ENCODE assay signal across 8 cellular contexts in genomic region chr5:52799983-52800393, GRCh38. TPM values are rescaled to one million over a fixed set of nuclear protein-coding genes. Genes with fewer than 3 reads are reported as not detected.
DNase-seq lines count a peak whose midpoint lies in the region; ATAC-seq, FAIRE-seq and TF ChIP-seq lines count a peak whose summit lies in the region.

No MANE protein-coding gene starts in this region.

- H3K27me3 ChIP-seq in SJSA1 (replicated peaks) (no peaks in the 10 kb centered on the region), neutrophil (no peaks in the 10 kb centered on the region)

- peak; percentile 96 for DNase-seq in NAMALWA (ENCODE audit: low spot score)
- DNase-seq in SJSA1 (ENCODE audit: low read depth in 1 of 2, low spot score in 2 of 2): peak; percentile 95 to 96
- peak; percentile 95 for DNase-seq in activated naive CD4-positive, alpha-beta T cell treated with anti-CD3 and anti-CD28 coated beads for 36 hours
- peak; percentile 66 to 72 for DNase-seq in frontal cortex (ENCODE audit: low spot score in 2 of 2)
- peak; percentile 57 to 96 (median 91) for DNase-seq in substantia nigra (lab: John Stamatoyannopoulos, UW)

- no peak for TF ChIP-seq CTCF in neutrophil (IDR thresholded peaks at IDR 0.05)

- no peaks in the 10 kb centered on the region for H3K9me3 Mint-ChIP-seq in activated naive CD4-positive, alpha-beta T cell treated with anti-CD3 and anti-CD28 coated beads for 36 hours

- H3K36me3 Mint-ChIP-seq in activated naive CD4-positive, alpha-beta T cell treated with anti-CD3 and anti-CD28 coated beads for 36 hours (ENCODE audit: low read depth): peaks cover 32% of the 10 kb centered on the region

- H3K27ac ChIP-seq in SJSA1: peak overlapping the region; percentile 90
- peak overlapping the region; percentile 91 for H3K27ac ChIP-seq in neutrophil
- peak overlapping the region; percentile 88 for H3K27ac ChIP-seq in substantia nigra (ENCODE audit: low read depth, low read length, poor library complexity, severe bottlenecking)

- H3K4me3 ChIP-seq in GM08714 (ENCODE audit: low read length): peak overlapping the region; percentile 83
- peak overlapping the region; percentile 47 for H3K4me3 ChIP-seq in SJSA1
- peak overlapping the region; percentile 80 to 88 for H3K4me3 ChIP-seq in neutrophil (ENCODE audit: low read depth in 1 of 2, low read length in 1 of 2)

- intact Hi-C loops in activated naive CD4-positive, alpha-beta T cell treated with anti-CD3 and anti-CD28 coated beads for 36 hours (cut with micrococcal nuclease): loop anchor here (1.0 to 5.0 kb wide), 10 partner anchors 13 to 1512 kb away; partner anchors contain the start of genes ARL15, ITGA1, ITGA2 and MOCS2

- H3K4me1 ChIP-seq in SJSA1 (replicated peaks) (peaks cover 40% of the 10 kb centered on the region), neutrophil (ENCODE audit: control insufficient read depth in 1 of 2, insufficient read depth in 1 of 2, low read depth in 1 of 2, low read length in 1 of 2) (peaks cover 61 to 68% of the 10 kb centered on the region in 2 experiments)

- peak overlapping the region; percentile 93 for H3K27ac Mint-ChIP-seq in activated naive CD4-positive, alpha-beta T cell treated with anti-CD3 and anti-CD28 coated beads for 36 hours

- peak; percentile 79 for ATAC-seq in HG02571 (IDR thresholded peaks at IDR 0.05; ENCODE audit: unreplicated experiment)

- H3K9me3 ChIP-seq in SJSA1 (replicated peaks) (no peaks in the 10 kb centered on the region), neutrophil (no peaks in the 10 kb centered on the region)

- H3K36me3 ChIP-seq in SJSA1 (peaks cover 39% of the 10 kb centered on the region), neutrophil (no peaks in the 10 kb centered on the region)

- CTCF ChIA-PET in activated naive CD4-positive, alpha-beta T cell treated with anti-CD3 and anti-CD28 coated beads for 36 hours (lab: Charles Lee): interaction anchor here (0.9 to 2.2 kb wide), 6 partner anchors 10 to 236 kb away, joined by 3 to 13 read pairs (median 6); partner anchors contain the start of genes ITGA1 and PELO

- H3K4me3 Mint-ChIP-seq in activated naive CD4-positive, alpha-beta T cell treated with anti-CD3 and anti-CD28 coated beads for 36 hours: peak overlapping the region; percentile 93

- FAIRE-seq in frontal cortex (lab: Jason Lieb, UNC): no peak

- no peaks in the 10 kb centered on the region for H3K27me3 Mint-ChIP-seq in activated naive CD4-positive, alpha-beta T cell treated with anti-CD3 and anti-CD28 coated beads for 36 hours (ENCODE audit: low read depth)

- H3K4me1 Mint-ChIP-seq in activated naive CD4-positive, alpha-beta T cell treated with anti-CD3 and anti-CD28 coated beads for 36 hours (ENCODE audit: low read depth): peaks cover 46% of the 10 kb centered on the region

RNA-seq across cellular contexts. Expression of gene ITGA1, which starts 12.3 kb away (rescaled TPM):
- 27.4 and 27.5 TPM in 2 replicates for total RNA-seq in SJSA1 (2014; rRNA removed; shearing (Covaris generic))
- total RNA-seq in activated naive CD4-positive, alpha-beta T cell treated with anti-CD3 and anti-CD28 coated beads for 36 hours: 1 to 10 TPM in 1 of 2 experiments, under 1 TPM in 1; 0.69 to 1.2 TPM
- 4.5 TPM for total RNA-seq in frontal cortex

RNA-seq across cellular contexts. Expression of gene PELO, which starts 12.3 kb away (rescaled TPM):
- total RNA-seq in SJSA1 (2014; rRNA removed; shearing (Covaris generic)): 12.8 and 20.9 TPM in 2 replicates
- total RNA-seq in activated naive CD4-positive, alpha-beta T cell treated with anti-CD3 and anti-CD28 coated beads for 36 hours: 10 to 100 TPM; 11.4 to 12.8 TPM
- total RNA-seq in frontal cortex: 33.0 TPM

Comparison
In these comparisons a context has a peak if more than half of its experiments do, and no peak if none do; other contexts are left out.
1. Peak in every context shown above with its lines: DNase-seq, ATAC-seq, H3K4me3 ChIP-seq and H3K27ac ChIP-seq.